ENCODE assay signal across 8 cellular contexts in genomic region chr9:129177791-129178578, GRCh38. TPM values are rescaled to one million over a fixed set of nuclear protein-coding genes. Genes with fewer than 3 reads are reported as not detected.
DNase-seq lines count a peak whose midpoint lies in the region; ATAC-seq and TF ChIP-seq lines count a peak whose summit lies in the region.

TSS of gene IER5L (minus strand) at chr9:129178261. CDS start at chr9:129178052, 209 bp downstream.

- H3K27ac ChIP-seq in transverse colon = peak within 1 kb of the TSS; percentile 93 to 99 (median 96)

- 0% methylated on average over 49 of the region's 91 CpGs; no CpG with 5 or more reads in 1 of the 2 donors for WGBS in transverse colon (ENCODE audit: low coverage in 1 of 2), 2 donors

- no peaks in the 10 kb centered on the region for H3K36me3 ChIP-seq in adipocyte (ENCODE audit: control insufficient read depth, insufficient read depth, low read length, severe bottlenecking)
- no peaks in the 10 kb centered on the region for H3K36me3 ChIP-seq in transverse colon

- H3K4me3 ChIP-seq in GM12875 (ENCODE audit: low read depth, low read length) (peak within 1 kb of the TSS; percentile 48), adipocyte (ENCODE audit: low read length) (peak within 1 kb of the TSS; percentile 93), transverse colon (peak within 1 kb of the TSS; percentile 58 to 93 (median 91))

- peak; percentile 97 for TF ChIP-seq POLR2A in transverse colon (IDR thresholded peaks at IDR 0.05)

- H3K9me3 ChIP-seq in adipocyte (ENCODE audit: control insufficient read depth, low read length) (no peaks in the 10 kb centered on the region), transverse colon (no peaks in the 10 kb centered on the region)

- TF ChIP-seq CTCF in GM12875 (IDR thresholded peaks at IDR 0.05; ENCODE audit: borderline replicate concordance, insufficient read depth, low read depth, low read length) = no peak
- peak in 1 of 5 experiments; percentile 16 for TF ChIP-seq CTCF in transverse colon (IDR thresholded peaks at IDR 0.05)

- H3K27me3 ChIP-seq in adipocyte (replicated peaks; ENCODE audit: control insufficient read depth, insufficient read depth, low read length) (no peaks in the 10 kb centered on the region), transverse colon (no peaks in the 10 kb centered on the region)

- peak within 1 kb of the TSS; percentile 99 for H3K9ac ChIP-seq in adipocyte (ENCODE audit: low read length)

- H3K4me1 ChIP-seq in adipocyte (ENCODE audit: control insufficient read depth, insufficient read depth, low read length) (peaks cover 21% of the 10 kb centered on the region), transverse colon (peaks cover 12 to 59% (median 48%) of the 10 kb centered on the region in 4 donors)

- TF ChIP-seq EP300 in transverse colon (IDR thresholded peaks at IDR 0.05; ENCODE audit: low read depth) = no peak

- peak; percentile 94 for DNase-seq in NCI-H128 (lab: John Stamatoyannopoulos, UW; ENCODE audit: unreplicated experiment)
- DNase-seq in SW 1271 (lab: John Stamatoyannopoulos, UW) = peak; percentile 76 to 94
- peak; percentile 99 for DNase-seq in adipocyte (ENCODE audit: low read depth)
- DNase-seq in cardiac septum (ENCODE audit: low spot score) = peak; percentile 98
- peak; percentile 96 for DNase-seq in pons (ENCODE audit: low spot score)
- peak; percentile 96 for DNase-seq in transverse colon

- in situ Hi-C loops in transverse colon (cut with MboI; ENCODE audit: low pct_ligation_motif_present in 1 of 4, low pct_unique_long_range_greater_than_20kb in 1 of 4, low sequenced_read_pairs in 3 of 4) = loop anchor here in 1 of 4 donors (10.0 kb wide), 1 partner anchor 317 kb away; no protein-coding TSS in a partner anchor

- intact Hi-C loops in cardiac septum (cut with DNase I) = no loop called here
- intact Hi-C loops in transverse colon (cut with DNase I; ENCODE audit: low total_unique reads) = loop anchor here (5.0 to 10.0 kb wide), 2 partner anchors 36 to 307 kb away; no protein-coding TSS in a partner anchor

- peak; percentile 84 for ATAC-seq in HG02759 (IDR thresholded peaks at IDR 0.05; ENCODE audit: unreplicated experiment)

RNA-seq across cellular contexts. Expression of gene IER5L, which starts in this region (rescaled TPM):
- total RNA-seq in cardiac septum (12.6 TPM), transverse colon (1 to 10 TPM; 1.8 to 6.5 (median 5.2) TPM)

Comparison
In these comparisons a context has a peak if more than half of its experiments do, and no peak if none do; other contexts are left out.
1. Peak in every context shown above with its lines: DNase-seq, ATAC-seq, H3K4me3 ChIP-seq and H3K27ac ChIP-seq.